Comparison of ENCODE assay signal across 8 cellular contexts in genomic region chr2:224442092-224442999, GRCh38. TPM values are rescaled to one million over a fixed set of nuclear protein-coding genes. Genes with fewer than 3 reads are reported as not detected.
DNase-seq lines count a peak whose midpoint lies in the region; ATAC-seq and TF ChIP-seq lines count a peak whose summit lies in the region.

No MANE protein-coding gene starts in this region.

- TF ChIP-seq POLR2A in suprapubic skin (IDR thresholded peaks at IDR 0.05), result no peak

- peak overlapping the region; percentile 73 for H3K4me3 Mint-ChIP-seq in activated T-helper 1 cell treated with anti-CD3 and anti-CD28 coated beads, Interleukin-12 subunit alpha, Interleukin-12 subunit beta, Interleukin-2, Interleukin-4 antibody, amounts not matched to agents 30 ng/mL and 10 ng/mL and 1 ng/mL, durations not matched to agents 14 hours and 24 hours and 36 hours

- no peak for TF ChIP-seq CTCF in suprapubic skin (IDR thresholded peaks at IDR 0.05)

- H3K27ac ChIP-seq in suprapubic skin, result peak overlapping the region; percentile 6

- peak overlapping the region; percentile 59 for H3K4me3 ChIP-seq in suprapubic skin

- peaks cover 53% of the 10 kb centered on the region for H3K27me3 Mint-ChIP-seq in activated T-helper 1 cell treated with anti-CD3 and anti-CD28 coated beads, Interleukin-12 subunit alpha, Interleukin-12 subunit beta, Interleukin-2, Interleukin-4 antibody, amounts not matched to agents 30 ng/mL and 10 ng/mL and 1 ng/mL, durations not matched to agents 14 hours and 24 hours and 36 hours (ENCODE audit: insufficient read depth)

- no peaks in the 10 kb centered on the region for H3K9me3 Mint-ChIP-seq in activated T-helper 1 cell treated with anti-CD3 and anti-CD28 coated beads, Interleukin-12 subunit alpha, Interleukin-12 subunit beta, Interleukin-2, Interleukin-4 antibody, amounts not matched to agents 30 ng/mL and 10 ng/mL and 1 ng/mL, durations not matched to agents 14 hours and 24 hours and 36 hours

- H3K9me3 ChIP-seq in suprapubic skin, result no peaks in the 10 kb centered on the region

- intact Hi-C loops in activated T-helper 1 cell treated with anti-CD3 and anti-CD28 coated beads, Interleukin-12 subunit alpha, Interleukin-12 subunit beta, Interleukin-2, Interleukin-4 antibody, amounts not matched to agents 30 ng/mL and 10 ng/mL and 1 ng/mL, durations not matched to agents 14 hours and 24 hours and 36 hours (cut with micrococcal nuclease), result no loop called here

- H3K4me1 ChIP-seq in suprapubic skin, result peaks cover 13% of the 10 kb centered on the region

- no peak overlapping the region for H3K27ac Mint-ChIP-seq in activated T-helper 1 cell treated with anti-CD3 and anti-CD28 coated beads, Interleukin-12 subunit alpha, Interleukin-12 subunit beta, Interleukin-2, Interleukin-4 antibody, amounts not matched to agents 30 ng/mL and 10 ng/mL and 1 ng/mL, durations not matched to agents 14 hours and 24 hours and 36 hours

- no peaks in the 10 kb centered on the region for H3K27me3 ChIP-seq in suprapubic skin

- peaks cover 4% of the 10 kb centered on the region for H3K4me1 Mint-ChIP-seq in activated T-helper 1 cell treated with anti-CD3 and anti-CD28 coated beads, Interleukin-12 subunit alpha, Interleukin-12 subunit beta, Interleukin-2, Interleukin-4 antibody, amounts not matched to agents 30 ng/mL and 10 ng/mL and 1 ng/mL, durations not matched to agents 14 hours and 24 hours and 36 hours (ENCODE audit: low read depth)

- no peaks in the 10 kb centered on the region for H3K36me3 Mint-ChIP-seq in activated T-helper 1 cell treated with anti-CD3 and anti-CD28 coated beads, Interleukin-12 subunit alpha, Interleukin-12 subunit beta, Interleukin-2, Interleukin-4 antibody, amounts not matched to agents 30 ng/mL and 10 ng/mL and 1 ng/mL, durations not matched to agents 14 hours and 24 hours and 36 hours (ENCODE audit: low read depth)

- no peaks in the 10 kb centered on the region for H3K36me3 ChIP-seq in suprapubic skin

- DNase-seq in DMS53 treated with DMSO at 0.1 percent for 48 hours (lab: John Stamatoyannopoulos, UW; ENCODE audit: unreplicated experiment) (peak; percentile 54), iPS-NIHi7 (ENCODE audit: extremely low spot score) (peak; percentile 29), suprapubic skin (ENCODE audit: low spot score in 2 of 2) (no peak), COLO829 (ENCODE audit: low spot score) (no peak), NCI-H1417 treated with DMSO at 0.1 percent for 48 hours (lab: John Stamatoyannopoulos, UW) (no peak)
- DNase-seq in activated T-helper 1 cell treated with anti-CD3 and anti-CD28 coated beads, Interleukin-12 subunit alpha, Interleukin-12 subunit beta, Interleukin-2, Interleukin-4 antibody, amounts not matched to agents 30 ng/mL and 10 ng/mL and 1 ng/mL, durations not matched to agents 14 hours and 24 hours and 36 hours (ENCODE audit: low spot score), result no peak

- 10% methylated on average over 29 of the region's 85 CpGs for WGBS in suprapubic skin

- ATAC-seq in GM21723 (IDR thresholded peaks at IDR 0.05; ENCODE audit: unreplicated experiment) (peak; percentile 55), HG02610 (IDR thresholded peaks at IDR 0.05; ENCODE audit: unreplicated experiment) (no peak)

- TF ChIP-seq EP300 in suprapubic skin (IDR thresholded peaks at IDR 0.05), result no peak

RNA-seq across cellular contexts. Expression of gene FAM124B, which starts 40.4 kb away (rescaled TPM):
- total RNA-seq in activated T-helper 1 cell treated with anti-CD3 and anti-CD28 coated beads, Interleukin-12 subunit alpha, Interleukin-12 subunit beta, Interleukin-2, Interleukin-4 antibody, amounts not matched to agents 30 ng/mL and 10 ng/mL and 1 ng/mL, durations not matched to agents 14 hours and 24 hours and 36 hours, result 0.23 and 0.34 TPM in 2 replicates
- 1 to 10 TPM in 2 of 4 donors, under 1 TPM in 2; 0.30 to 5.2 (median 1.1) TPM for total RNA-seq in suprapubic skin

Comparison
In these comparisons a context has a peak if more than half of its experiments do, and no peak if none do; other contexts are left out.
1. DNase-seq: peak in DMS53 treated with DMSO at 0.1 percent for 48 hours (single experiment) and iPS-NIHi7 (single experiment); none in activated T-helper 1 cell treated with anti-CD3 and anti-CD28 coated beads, Interleukin-12 subunit alpha, Interleukin-12 subunit beta, Interleukin-2, Interleukin-4 antibody, amounts not matched to agents 30 ng/mL and 10 ng/mL and 1 ng/mL, durations not matched to agents 14 hours and 24 hours and 36 hours (single experiment), suprapubic skin (0 of 2), COLO829 (single experiment) and NCI-H1417 treated with DMSO at 0.1 percent for 48 hours (single experiment).